In genomic region chr9:3526903-3527652, GRCh38 we compare ENCODE assay signal across 8 cellular contexts. TPM values are rescaled to one million over a fixed set of nuclear protein-coding genes. Genes with fewer than 3 reads are reported as not detected.
DNase-seq lines count a peak whose midpoint lies in the region; ATAC-seq and TF ChIP-seq lines count a peak whose summit lies in the region.

No MANE protein-coding gene starts in this region.

- intact Hi-C loops in left lung (cut with DNase I): no loop called here

- H3K27ac Mint-ChIP-seq in central memory CD8-positive, alpha-beta T cell (ENCODE audit: low read depth): peak overlapping the region; percentile 98

- peak overlapping the region; percentile 80 for H3K4me3 Mint-ChIP-seq in central memory CD8-positive, alpha-beta T cell

- H3K79me2 ChIP-seq in OCI-LY1 (ENCODE audit: insufficient read depth, low read length): peaks cover 68% of the 10 kb centered on the region

- peaks cover 69% of the 10 kb centered on the region for H3K4me1 Mint-ChIP-seq in central memory CD8-positive, alpha-beta T cell

- H4K20me1 ChIP-seq in OCI-LY1 (ENCODE audit: insufficient read depth, low read length): no peaks in the 10 kb centered on the region

- peaks cover 43% of the 10 kb centered on the region for H3K36me3 Mint-ChIP-seq in central memory CD8-positive, alpha-beta T cell (ENCODE audit: insufficient read depth)

- H3K36me3 ChIP-seq in OCI-LY1 (ENCODE audit: insufficient read depth, low read length) (peaks cover 27% of the 10 kb centered on the region), left lung (no peaks in the 10 kb centered on the region)

- H3K4me1 ChIP-seq in OCI-LY1 (ENCODE audit: insufficient read depth, low read length, severe bottlenecking) (peaks cover 47% of the 10 kb centered on the region), left lung (peaks cover 10 to 39% of the 10 kb centered on the region in 2 donors)

- no peaks in the 10 kb centered on the region for H3K9me2 ChIP-seq in OCI-LY1 (ENCODE audit: low read depth, low read length)

- peak overlapping the region; percentile 97 for H3K27ac ChIP-seq in OCI-LY1 (ENCODE audit: low read depth, low read length, poor library complexity, severe bottlenecking)
- H3K27ac ChIP-seq in left lung: peak overlapping the region; percentile 100
- H3K27ac ChIP-seq in temporal lobe (ENCODE audit: low read depth, low read length): peak overlapping the region; percentile 100

- peak overlapping the region; percentile 92 for H3K4me2 ChIP-seq in OCI-LY1 (ENCODE audit: low read length)

- ATAC-seq in GM19397 (IDR thresholded peaks at IDR 0.05; ENCODE audit: unreplicated experiment) (peak; percentile 37), HG03439 (IDR thresholded peaks at IDR 0.05; ENCODE audit: unreplicated experiment) (peak; percentile 44), left lung (peak; percentile 43)
- peak; percentile 47 for ATAC-seq in central memory CD8-positive, alpha-beta T cell (replicated peaks; ENCODE audit: extremely low read depth, poor library complexity, severe bottlenecking)

- H3K9me3 Mint-ChIP-seq in central memory CD8-positive, alpha-beta T cell: no peaks in the 10 kb centered on the region

- DNase-seq in DMS79 (lab: John Stamatoyannopoulos, UW): peak; percentile 75
- DNase-seq in central memory CD8-positive, alpha-beta T cell (ENCODE audit: low spot score in 2 of 2): peak in 1 of 2 donors; percentile 78
- no peak for DNase-seq in left lung
- DNase-seq in mesenteric fat pad (ENCODE audit: low spot score): no peak

- H3K4me3 ChIP-seq in OCI-LY1 (ENCODE audit: low read depth, low read length, poor library complexity, severe bottlenecking) (peak overlapping the region; percentile 81), left lung (peak overlapping the region; percentile 62 to 65)

- no peaks in the 10 kb centered on the region for H3F3A ChIP-seq in OCI-LY1 (ENCODE audit: insufficient read depth, low read length)

- peak overlapping the region; percentile 96 for H3K9ac ChIP-seq in OCI-LY1 (ENCODE audit: low read length)

- H3K27me3 ChIP-seq in OCI-LY1 (ENCODE audit: insufficient read depth, low read length) (no peaks in the 10 kb centered on the region), left lung (no peaks in the 10 kb centered on the region)

- no peaks in the 10 kb centered on the region for H3K27me3 Mint-ChIP-seq in central memory CD8-positive, alpha-beta T cell

- no peak overlapping the region for H2AFZ ChIP-seq in OCI-LY1 (ENCODE audit: low read length)

- TF ChIP-seq CTCF in OCI-LY1 (IDR thresholded peaks at IDR 0.05; ENCODE audit: low read length) (no peak), left lung (IDR thresholded peaks at IDR 0.05) (no peak)

- H3K9me3 ChIP-seq in OCI-LY1 (ENCODE audit: low read length): no peaks in the 10 kb centered on the region
- H3K9me3 ChIP-seq in left lung: no peaks in the 10 kb centered on the region

RNA-seq across cellular contexts. Expression of gene RFX3, which starts 1.3 kb away (rescaled TPM):
- total RNA-seq in left lung (10 to 100 TPM; 10.5 to 14.8 TPM), temporal lobe (83.3 TPM), mesenteric fat pad (10.8 TPM)
